ENCODE assay signal across 22 cellular contexts in the genomic region with DNA sequence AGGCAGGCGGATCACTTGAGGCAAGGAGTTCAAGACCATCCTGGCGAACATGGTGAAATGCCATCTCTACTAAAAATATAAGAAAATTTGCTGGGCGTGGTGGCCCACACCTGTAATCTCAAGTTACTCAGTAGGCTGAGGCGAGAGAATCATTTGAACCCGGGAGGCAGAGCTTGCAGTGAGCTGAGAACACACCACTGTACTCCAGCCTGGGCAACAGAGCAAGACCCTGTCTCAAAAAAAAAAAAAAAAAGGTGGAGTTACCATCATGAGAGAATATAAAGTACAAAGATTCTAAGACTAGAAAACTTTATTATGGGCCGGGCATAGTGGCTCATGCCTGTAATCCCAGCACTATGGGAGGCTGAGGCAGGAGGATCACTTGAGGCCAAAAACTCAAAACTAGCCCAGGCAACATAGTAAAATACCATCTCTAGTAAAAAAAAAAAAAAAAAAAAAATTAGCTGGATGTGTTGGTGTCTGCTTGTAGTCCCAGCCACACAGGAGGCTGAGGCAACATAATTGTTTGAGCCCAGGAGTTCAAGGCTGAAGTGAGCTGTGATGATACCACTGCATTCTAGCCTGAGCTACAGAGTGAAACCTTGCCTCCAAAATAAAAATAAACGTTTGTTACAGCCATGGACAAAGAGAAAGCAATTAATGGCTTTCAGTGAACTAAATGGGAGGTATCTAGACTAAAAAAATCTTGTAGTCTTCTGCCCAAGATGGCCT. TPM values are rescaled to one million over a fixed set of nuclear protein-coding genes. Genes with fewer than 3 reads are reported as not detected.
DNase-seq lines count a peak whose midpoint lies in the region; ATAC-seq, FAIRE-seq and TF ChIP-seq lines count a peak whose summit lies in the region.
"Had no signal": no experiment of that assay in that cellular context is flagged by ENCODE, and none has a peak within 500 bp of the region (broad histone marks: within the 10 kb centered on the region; RNA-seq: fewer than 3 reads in every experiment).

No MANE protein-coding gene starts in this region.

- no peak overlapping the region for H2BK120ac ChIP-seq in IMR-90 (ENCODE audit: low read depth, low read length)

- no peak overlapping the region for H2BK20ac ChIP-seq in IMR-90 (ENCODE audit: low read depth, low read length)

- in situ Hi-C loops in IMR-90 (cut with MboI; ENCODE audit: low sequenced_read_pairs) = no loop called here

- no peak overlapping the region for H2BK15ac ChIP-seq in IMR-90 (ENCODE audit: low read depth, low read length)

- no peak overlapping the region for H4K91ac ChIP-seq in IMR-90 (ENCODE audit: insufficient read depth, low read depth, low read length)

- no peak overlapping the region for H3K4me3 Mint-ChIP-seq in activated CD8-positive, alpha-beta T cell treated with anti-CD3 and anti-CD28 coated beads for 36 hours
- H3K4me3 Mint-ChIP-seq in activated CD8-positive, alpha-beta T cell treated with anti-CD3 and anti-CD28 coated beads, Interleukin-2, amount 10 ng/mL, durations not matched to agents 7 days and 5 days = no peak overlapping the region
- H3K4me3 Mint-ChIP-seq in T-helper 17 cell = no peak overlapping the region
- H3K4me3 Mint-ChIP-seq: B cell; CD14-positive monocyte; CD4-positive, alpha-beta T cell had no signal

- H3K4me3 ChIP-seq in IMR-90 (ENCODE audit: insufficient read depth, low read depth, low read length) (no peak overlapping the region), kidney (ENCODE audit: low read length in 2 of 2) (no peak overlapping the region)
- H3K4me3 ChIP-seq: BLaER1 treated with 17β-estradiol and CSF1 and Interleukin-3, amounts not matched to agents 10 nM and 100 nM; GM23248 had no signal

- 0 out of 2 replicates have a peak, but pooled peaks cover 3% of the 10 kb centered on the region for H3K36me3 ChIP-seq in IMR-90 (ENCODE audit: control insufficient read depth, insufficient read depth, low read length)
- H3K36me3 ChIP-seq in kidney (ENCODE audit: control insufficient read depth in 1 of 2, insufficient read depth in 2 of 2, low read length in 2 of 2) = no peaks in the 10 kb centered on the region
- H3K36me3 ChIP-seq: BLaER1 treated with 17β-estradiol and CSF1 and Interleukin-3, amounts not matched to agents 10 nM and 100 nM had no signal

- no peak overlapping the region for H2BK5ac ChIP-seq in IMR-90 (ENCODE audit: low read depth, low read length, poor library complexity, severe bottlenecking)

- H3K9ac ChIP-seq in IMR-90 (ENCODE audit: low read depth, low read length) (no peak overlapping the region), kidney (ENCODE audit: low read length in 2 of 2) (no peak overlapping the region)
- H3K9ac ChIP-seq: BLaER1 treated with 17β-estradiol and CSF1 and Interleukin-3, amounts not matched to agents 10 nM and 100 nM; GM23248 had no signal

- no peak overlapping the region for H2AFZ ChIP-seq in IMR-90 (replicated peaks; ENCODE audit: low read length, poor library complexity)
- H2AFZ ChIP-seq: GM23248 had no signal

- intact Hi-C loops in activated CD8-positive, alpha-beta T cell treated with anti-CD3 and anti-CD28 coated beads for 36 hours (cut with micrococcal nuclease) = no loop called here
- intact Hi-C loops in IMR-90 (cut with micrococcal nuclease) = no loop called here
- intact Hi-C loops in kidney (cut with DNase I) = no loop called here

- no peak overlapping the region for H4K8ac ChIP-seq in IMR-90 (ENCODE audit: low read depth in 2 of 2, low read length in 2 of 2)

- H4K20me1 ChIP-seq in IMR-90 (ENCODE audit: insufficient read depth, low read length) = no peaks in the 10 kb centered on the region
- H4K20me1 ChIP-seq: BLaER1 treated with 17β-estradiol and CSF1 and Interleukin-3, amounts not matched to agents 10 nM and 100 nM had no signal

- peaks cover 26% of the 10 kb centered on the region for H3K4me1 Mint-ChIP-seq in activated CD8-positive, alpha-beta T cell treated with anti-CD3 and anti-CD28 coated beads for 36 hours (ENCODE audit: low read depth)
- peaks cover 33% of the 10 kb centered on the region for H3K4me1 Mint-ChIP-seq in activated CD8-positive, alpha-beta T cell treated with anti-CD3 and anti-CD28 coated beads, Interleukin-2, amount 10 ng/mL, durations not matched to agents 7 days and 5 days (ENCODE audit: low read depth)
- peaks cover 15% of the 10 kb centered on the region for H3K4me1 Mint-ChIP-seq in T-helper 17 cell
- H3K4me1 Mint-ChIP-seq: B cell had no signal

- no peaks in the 10 kb centered on the region for H3K36me3 Mint-ChIP-seq in activated CD8-positive, alpha-beta T cell treated with anti-CD3 and anti-CD28 coated beads for 36 hours (ENCODE audit: low read depth)
- peaks cover 14% of the 10 kb centered on the region for H3K36me3 Mint-ChIP-seq in activated CD8-positive, alpha-beta T cell treated with anti-CD3 and anti-CD28 coated beads, Interleukin-2, amount 10 ng/mL, durations not matched to agents 7 days and 5 days (ENCODE audit: low read depth)
- H3K36me3 Mint-ChIP-seq in T-helper 17 cell (ENCODE audit: low read depth) = no peaks in the 10 kb centered on the region

- ATAC-seq in activated CD8-positive, alpha-beta T cell treated with anti-CD3 and anti-CD28 coated beads for 36 hours = no peak
- no peak for ATAC-seq in activated CD8-positive, alpha-beta T cell treated with anti-CD3 and anti-CD28 coated beads, Interleukin-2, amount 10 ng/mL, durations not matched to agents 7 days and 5 days
- no peak for ATAC-seq in IMR-90 (ENCODE audit: low read depth)
- ATAC-seq in T-helper 17 cell = no peak
- no peak for ATAC-seq in HG03439 (IDR thresholded peaks at IDR 0.05; ENCODE audit: unreplicated experiment)

- H3K9me3 ChIP-seq in IMR-90 (ENCODE audit: control insufficient read depth, insufficient read depth, low read length) (no peaks in the 10 kb centered on the region), T-helper 17 cell (ENCODE audit: control insufficient read depth, low read length, poor library complexity, severe bottlenecking) (no peaks in the 10 kb centered on the region), kidney (ENCODE audit: control insufficient read depth in 1 of 2, low read length in 2 of 2) (no peaks in the 10 kb centered on the region)
- H3K9me3 ChIP-seq: BLaER1 treated with 17β-estradiol and CSF1 and Interleukin-3, amounts not matched to agents 10 nM and 100 nM had no signal

- 60% methylated on average over 1 of the region's 7 CpGs; no CpG with 5 or more reads in 1 of the 2 experiments for WGBS in IMR-90 (ENCODE audit: extremely low coverage in 2 of 2, insufficient read length in 1 of 2), 2 experiments

- no peaks in the 10 kb centered on the region for H3K9me3 Mint-ChIP-seq in activated CD8-positive, alpha-beta T cell treated with anti-CD3 and anti-CD28 coated beads for 36 hours
- H3K9me3 Mint-ChIP-seq in activated CD8-positive, alpha-beta T cell treated with anti-CD3 and anti-CD28 coated beads, Interleukin-2, amount 10 ng/mL, durations not matched to agents 7 days and 5 days (ENCODE audit: insufficient read depth) = no peaks in the 10 kb centered on the region
- H3K9me3 Mint-ChIP-seq: CD4-positive, alpha-beta T cell had no signal

- H3K4me1 ChIP-seq in IMR-90 (ENCODE audit: control insufficient read depth, insufficient read depth, low read length) = peaks cover 2% of the 10 kb centered on the region; the same call in 1 of the 2 replicates
- no peaks in the 10 kb centered on the region for H3K4me1 ChIP-seq in kidney (ENCODE audit: control insufficient read depth in 1 of 2, insufficient read depth in 1 of 2, low read depth in 1 of 2, low read length in 2 of 2)

- no peak for DNase-seq in activated CD8-positive, alpha-beta T cell treated with anti-CD3 and anti-CD28 coated beads for 36 hours
- no peak for DNase-seq in activated CD8-positive, alpha-beta T cell treated with anti-CD3 and anti-CD28 coated beads, Interleukin-2, amount 10 ng/mL, durations not matched to agents 7 days and 5 days
- DNase-seq in IMR-90 (no peak), T-helper 17 cell (no peak), kidney (no peak), SKM-1 treated with dmso at 0.1 percent for 144 hours (lab: John Stamatoyannopoulos, UW; ENCODE audit: unreplicated experiment) (no peak)
- DNase-seq: Calu3; CD4-positive, alpha-beta T cell; COR-L47; DND-41; GM23248; H7; HCEC 1CT had no signal

- peaks cover 18 to 52% of the 10 kb centered on the region in 2 experiments for H3K79me1 ChIP-seq in IMR-90 (ENCODE audit: low read depth in 1 of 2, low read length in 2 of 2)

- no peak overlapping the region for H3K4me2 ChIP-seq in IMR-90 (ENCODE audit: low read depth, low read length)
- H3K4me2 ChIP-seq: BLaER1 treated with 17β-estradiol and CSF1 and Interleukin-3, amounts not matched to agents 10 nM and 100 nM had no signal

- no peak overlapping the region for H3K27ac ChIP-seq in IMR-90 (ENCODE audit: insufficient read depth, low read length)
- H3K27ac ChIP-seq in kidney (ENCODE audit: low read depth in 2 of 2, low read length in 2 of 2) = no peak overlapping the region
- H3K27ac ChIP-seq: 22Rv1; BLaER1 treated with 17β-estradiol and CSF1 and Interleukin-3, amounts not matched to agents 10 nM and 100 nM; GM23248 had no signal

- H3K27ac Mint-ChIP-seq in activated CD8-positive, alpha-beta T cell treated with anti-CD3 and anti-CD28 coated beads for 36 hours = peak overlapping the region; percentile 15
- no peak overlapping the region for H3K27ac Mint-ChIP-seq in activated CD8-positive, alpha-beta T cell treated with anti-CD3 and anti-CD28 coated beads, Interleukin-2, amount 10 ng/mL, durations not matched to agents 7 days and 5 days
- H3K27ac Mint-ChIP-seq in T-helper 17 cell = peak overlapping the region; percentile 59
- H3K27ac Mint-ChIP-seq: B cell; CD14-positive monocyte; CD4-positive, alpha-beta T cell had no signal

- H3K18ac ChIP-seq in IMR-90 (ENCODE audit: low read depth, low read length) = no peak overlapping the region

- no peak for FAIRE-seq in kidney (lab: Jason Lieb, UNC)
- FAIRE-seq: A204.1, G401.6, GM19239, H1 had no signal

- TF ChIP-seq POLR2A in IMR-90 (IDR thresholded peaks at IDR 0.05; ENCODE audit: low read depth, low read length) = no peak

- POLR2A ChIA-PET in activated CD8-positive, alpha-beta T cell treated with anti-CD3 and anti-CD28 coated beads for 36 hours (lab: Charles Lee) = interaction anchor here (1.0 to 2.0 kb wide), 3 partner anchors 11 to 33 kb away, joined by 3 to 4 read pairs (median 3); no protein-coding TSS in a partner anchor
- POLR2A ChIA-PET in activated CD8-positive, alpha-beta T cell treated with anti-CD3 and anti-CD28 coated beads, Interleukin-2, amount 10 ng/mL, durations not matched to agents 7 days and 5 days (lab: Charles Lee) = interaction anchor here (1.2 to 2.0 kb wide), 3 partner anchors 10 to 14 kb away, joined by 3 to 5 read pairs (median 3); no protein-coding TSS in a partner anchor
- POLR2A ChIA-PET in IMR-90 (lab: Charles Lee; ENCODE audit: unreplicated experiment) = interaction anchor here (0.5 to 0.6 kb wide), 2 partner anchors 10 to 78 kb away, joined by 3 read pairs; no protein-coding TSS in a partner anchor

- H3K14ac ChIP-seq in IMR-90 (replicated peaks; ENCODE audit: low read depth, low read length) = no peak overlapping the region; the same call in 1 of the 2 replicates

- no peaks in the 10 kb centered on the region for H3K27me3 ChIP-seq in IMR-90 (ENCODE audit: control insufficient read depth, insufficient read depth, low read length)
- H3K27me3 ChIP-seq: BLaER1 treated with 17β-estradiol and CSF1 and Interleukin-3, amounts not matched to agents 10 nM and 100 nM had no signal

- no peak for TF ChIP-seq RAD21 in IMR-90 (IDR thresholded peaks at IDR 0.05; ENCODE audit: low read length)

- H3K56ac ChIP-seq in IMR-90 (ENCODE audit: extremely low read depth, insufficient read depth, low read length) = no peak overlapping the region

- no peak overlapping the region for H2AK9ac ChIP-seq in IMR-90 (replicated peaks; ENCODE audit: low read depth, low read length, poor library complexity)

- dilution Hi-C loops in IMR-90 (cut with HindIII; ENCODE audit: low sequenced_read_pairs, unreplicated experiment) = no loop called here

- no peak overlapping the region for H3K4ac ChIP-seq in IMR-90 (ENCODE audit: low read depth, low read length)

- no peak overlapping the region for H4K5ac ChIP-seq in IMR-90 (ENCODE audit: low read depth, low read length)

- TF ChIP-seq CTCF in activated CD8-positive, alpha-beta T cell treated with anti-CD3 and anti-CD28 coated beads for 36 hours (IDR thresholded peaks at IDR 0.05) = no peak
- no peak for TF ChIP-seq CTCF in IMR-90 (conservative IDR thresholded peaks at IDR 0.05; ENCODE audit: low read depth, low read length)
- TF ChIP-seq CTCF in kidney (IDR thresholded peaks at IDR 0.05; ENCODE audit: borderline replicate concordance, extremely low read depth, insufficient read depth) = no peak

- H3K27me3 Mint-ChIP-seq in activated CD8-positive, alpha-beta T cell treated with anti-CD3 and anti-CD28 coated beads for 36 hours = no peaks in the 10 kb centered on the region
- H3K27me3 Mint-ChIP-seq in activated CD8-positive, alpha-beta T cell treated with anti-CD3 and anti-CD28 coated beads, Interleukin-2, amount 10 ng/mL, durations not matched to agents 7 days and 5 days (ENCODE audit: low read depth) = no peaks in the 10 kb centered on the region
- no peaks in the 10 kb centered on the region for H3K27me3 Mint-ChIP-seq in T-helper 17 cell
- H3K27me3 Mint-ChIP-seq: B cell; CD4-positive, alpha-beta T cell had no signal

- no peak overlapping the region for H2AK5ac ChIP-seq in IMR-90 (ENCODE audit: low read depth, low read length)

- 0 out of 2 replicates have a peak overlapping the region, but pooled peaks have one; percentile 41 for H3K23ac ChIP-seq in IMR-90 (ENCODE audit: low read depth, low read length)

- CTCF ChIA-PET in activated CD8-positive, alpha-beta T cell treated with anti-CD3 and anti-CD28 coated beads for 36 hours (lab: Charles Lee) = interaction anchor here (4.3 kb wide), 1 partner anchor 8 kb away, joined by 44 read pairs; no protein-coding TSS in a partner anchor
- CTCF ChIA-PET in activated CD8-positive, alpha-beta T cell treated with anti-CD3 and anti-CD28 coated beads, Interleukin-2, amount 10 ng/mL, durations not matched to agents 7 days and 5 days (lab: Charles Lee) = interaction anchor here (0.6 to 2.0 kb wide), 4 partner anchors 19 to 118 kb away, joined by 3 to 7 read pairs (median 4); no protein-coding TSS in a partner anchor
- CTCF ChIA-PET in IMR-90 (lab: Yijun Ruan, JAX) = interaction anchor here (0.6 to 1.4 kb wide), 4 partner anchors 33 to 302 kb away, joined by 3 to 4 read pairs (median 4); no protein-coding TSS in a partner anchor

- peaks cover 4% of the 10 kb centered on the region; the same call in 1 of the 2 replicates for H3K9me1 ChIP-seq in IMR-90 (ENCODE audit: insufficient read depth, low read length)

- no TSS peak for BruUV-seq in IMR-90 (replicated peaks; lab: Mats Ljungman, UMichigan)

RNA-seq across cellular contexts. Expression of gene ANXA2R, which starts 12.9 kb away (rescaled TPM):
- total RNA-seq in activated CD8-positive, alpha-beta T cell treated with anti-CD3 and anti-CD28 coated beads for 36 hours = 10 to 100 TPM in 1 of 2 experiments, 1 to 10 TPM in 1; 8.0 to 10.4 TPM
- total RNA-seq in activated CD8-positive, alpha-beta T cell treated with anti-CD3 and anti-CD28 coated beads, Interleukin-2, amount 10 ng/mL, durations not matched to agents 7 days and 5 days = 10 to 100 TPM; 28.0 to 29.3 TPM
- total RNA-seq in IMR-90 (2012; rRNA removed) = 1.3 and 1.4 TPM in 2 replicates
- polyA plus RNA-seq in IMR-90 (2012; rRNA removed) = 2.5 and 3.6 TPM in 2 replicates
- polyA plus RNA-seq in IMR-90 (2012; cell fraction: cytosol; rRNA removed) = 3.5 and 4.5 TPM in 2 replicates
- 3.9 and 4.1 TPM in 2 replicates for polyA plus RNA-seq in IMR-90 (2012; cell fraction: nucleus; rRNA removed; ENCODE audit: low replicate concordance)
- 10 to 100 TPM; 33.0 to 44.0 TPM for total RNA-seq in T-helper 17 cell
- total RNA-seq in kidney = 4.6 TPM
- 2.0 TPM for polyA plus RNA-seq in kidney (ENCODE audit: insufficient read depth, low read depth, low replicate concordance)
